1 cellular context compared by ENCODE assay signal in genomic region chr17:48286917-48287316, GRCh38.
A peak's percentile ranks its signal among the peaks of the same experiment; 100 is the strongest.
TF ChIP-seq lines count a peak whose summit lies in the region.

No MANE protein-coding gene starts in this region.

TF ChIP-seq in HEK293, 187 proteins besides CTCF, POLR2A, EP300 and RAD21 (continued from another document):
- TF ChIP-seq ZBTB11 (tag by site-specific recombination; conservative IDR thresholded peaks at IDR 0.05; ENCODE audit: low read depth) (peak; percentile 60), ZNF202 (tag by site-specific recombination; IDR thresholded peaks at IDR 0.05; ENCODE audit: borderline replicate concordance) (0 out of 2 replicates have a peak, but pooled peaks have one; percentile 43), ZBTB8A (tag by site-specific recombination; IDR thresholded peaks at IDR 0.05) (peak; percentile 44; the same call in 1 of the 2 replicates), ZNF19 (tag by site-specific recombination; IDR thresholded peaks at IDR 0.05; ENCODE audit: low read depth) (0 out of 2 replicates have a peak, but pooled peaks have one; percentile 21), ZNF555 (tag by site-specific recombination; conservative IDR thresholded peaks at IDR 0.05) (peak; percentile 73), ZNF510 (tag by site-specific recombination; IDR thresholded peaks at IDR 0.05; ENCODE audit: insufficient replicate concordance) (peak; percentile 45), ZNF518A (tag by site-specific recombination; conservative IDR thresholded peaks at IDR 0.05; ENCODE audit: low read depth) (peak; percentile 84), ZNF654 (tag by site-specific recombination; IDR thresholded peaks at IDR 0.05; ENCODE audit: low read depth) (peak; percentile 32), ZNF629 (tag by site-specific recombination; IDR thresholded peaks at IDR 0.05) (peak; percentile 25; the same call in 1 of the 2 replicates)
